18 cellular contexts compared by ENCODE assay signal in the genomic region with DNA sequence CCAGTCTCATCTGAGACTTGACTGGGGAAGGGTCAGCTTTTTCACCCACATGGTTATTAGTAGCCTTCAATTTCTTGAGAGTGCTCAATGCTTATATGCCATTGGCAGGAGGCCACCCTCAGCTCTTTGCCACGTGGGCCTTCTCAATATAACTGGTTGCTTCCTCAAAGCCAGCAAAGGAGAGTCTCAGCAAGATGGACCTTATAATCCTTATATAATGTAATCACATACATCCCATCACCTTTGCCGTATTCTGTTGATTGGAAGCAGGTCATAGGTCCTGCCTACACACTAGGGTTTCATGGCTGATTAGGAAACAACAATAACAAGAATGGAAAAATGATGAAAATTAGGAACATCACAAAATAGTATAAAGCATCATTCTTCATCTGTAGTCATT. TPM values are rescaled to one million over a fixed set of nuclear protein-coding genes. Genes with fewer than 3 reads are reported as not detected.
A peak's percentile ranks its signal among the peaks of the same experiment; 100 is the strongest.
DNase-seq lines count a peak whose midpoint lies in the region; ATAC-seq, FAIRE-seq and TF ChIP-seq lines count a peak whose summit lies in the region.
"Had no signal": no experiment of that assay in that cellular context is flagged by ENCODE, and none has a peak within 500 bp of the region (broad histone marks: within the 10 kb centered on the region; RNA-seq: fewer than 3 reads in every experiment).

No MANE protein-coding gene starts in this region.

- H3K79me1 ChIP-seq in IMR-90 (ENCODE audit: low read depth in 1 of 2, low read length in 2 of 2), result peaks cover 0 to 4% of the 10 kb centered on the region in 2 experiments; a peak in 3 of 4 replicates

- no peak overlapping the region; the same call in 1 of the 2 replicates for H2BK120ac ChIP-seq in IMR-90 (ENCODE audit: low read depth, low read length)

- no CpG with 5 or more reads among the region's 2 CpGs for WGBS in IMR-90 (ENCODE audit: extremely low coverage in 2 of 2, insufficient read length in 1 of 2), 2 experiments
- WGBS in K562 (ENCODE audit: insufficient coverage, low coverage, missing lambda C conversion rate), result 71% methylated on average over 2 of the region's 2 CpGs
- WGBS in testis, 2 donors, result 67 to 70% methylated on average over 2 of the region's 2 CpGs

- H3K23ac ChIP-seq in IMR-90 (ENCODE audit: low read depth, low read length), result no peak overlapping the region

- H3K4me2 ChIP-seq in IMR-90 (ENCODE audit: low read depth, low read length), result no peak overlapping the region
- H3K4me2 ChIP-seq in K562 (ENCODE audit: insufficient read depth, low read length), result no peak overlapping the region
- H3K4me2 ChIP-seq: BLaER1 had no signal

- BruUV-seq in IMR-90 (replicated peaks; lab: Mats Ljungman, UMichigan) (no TSS peak), K562 (replicated peaks; lab: Mats Ljungman, UMichigan) (no TSS peak)

- ATAC-seq in IMR-90 (ENCODE audit: low read depth), result no peak
- peak; percentile 64 for ATAC-seq in K562

- intact Hi-C loops in IMR-90 (cut with micrococcal nuclease) (loop anchor here (2.0 kb wide), 1 partner anchor 488 kb away; no protein-coding TSS in a partner anchor), K562 (cut with micrococcal nuclease) (loop anchor here (10.0 kb wide), 1 partner anchor 490 kb away; no protein-coding TSS in a partner anchor), testis (cut with DNase I; ENCODE audit: low total_unique reads) (loop anchor here (10.0 kb wide), 2 partner anchors 150 to 590 kb away; no protein-coding TSS in a partner anchor), kidney (cut with DNase I) (loop anchor here (10.0 kb wide), 1 partner anchor 590 kb away; no protein-coding TSS in a partner anchor)

- peaks cover 3% of the 10 kb centered on the region; the same call in 1 of the 2 replicates for H3K4me1 ChIP-seq in IMR-90 (ENCODE audit: control insufficient read depth, insufficient read depth, low read length)
- no peaks in the 10 kb centered on the region for H3K4me1 ChIP-seq in K562 (replicated peaks in 1 of 2; ENCODE audit: control insufficient read depth in 2 of 2, insufficient read depth in 2 of 2, low read length in 2 of 2)
- H3K4me1 ChIP-seq in testis, result no peaks in the 10 kb centered on the region
- H3K4me1 ChIP-seq in kidney (ENCODE audit: control insufficient read depth in 1 of 2, insufficient read depth in 1 of 2, low read depth in 1 of 2, low read length in 2 of 2), result no peaks in the 10 kb centered on the region
- H3K4me1 ChIP-seq: BLaER1, Caco-2 had no signal

- H4K91ac ChIP-seq in IMR-90 (ENCODE audit: insufficient read depth, low read depth, low read length), result no peak overlapping the region

- no peaks in the 10 kb centered on the region for H3K27me3 ChIP-seq in IMR-90 (ENCODE audit: control insufficient read depth, insufficient read depth, low read length)
- H3K27me3 ChIP-seq in K562 (ENCODE audit: control insufficient read depth in 2 of 2, insufficient read depth in 2 of 2, low read length in 2 of 2), result no peaks in the 10 kb centered on the region
- no peaks in the 10 kb centered on the region for H3K27me3 ChIP-seq in testis
- H3K27me3 ChIP-seq: BLaER1 had no signal

- H2AK5ac ChIP-seq in IMR-90 (ENCODE audit: low read depth, low read length), result peak overlapping the region; percentile 51; the same call in 1 of the 2 replicates

- POLR2A ChIA-PET in IMR-90 (lab: Charles Lee; ENCODE audit: unreplicated experiment) (no interaction called here), K562 (lab: Yijun Ruan, JAX) (interaction anchor here (1.5 kb wide), 1 partner anchor 13 kb away, joined by 3 read pairs; no protein-coding TSS in a partner anchor)

- H4K8ac ChIP-seq in IMR-90 (ENCODE audit: low read depth in 2 of 2, low read length in 2 of 2), result no peak overlapping the region

- H2BK15ac ChIP-seq in IMR-90 (ENCODE audit: low read depth, low read length), result peak overlapping the region; percentile 18; the same call in 1 of the 3 replicates

- H3K9me1 ChIP-seq in IMR-90 (ENCODE audit: insufficient read depth, low read length), result no peaks in the 10 kb centered on the region
- no peaks in the 10 kb centered on the region for H3K9me1 ChIP-seq in K562 (ENCODE audit: control insufficient read depth, insufficient read depth, low read length)

- H4K5ac ChIP-seq in IMR-90 (ENCODE audit: low read depth, low read length), result no peak overlapping the region

- H2BK5ac ChIP-seq in IMR-90 (ENCODE audit: low read depth, low read length, poor library complexity, severe bottlenecking), result no peak overlapping the region

- no peak overlapping the region for H3K9ac ChIP-seq in IMR-90 (ENCODE audit: low read depth, low read length)
- H3K9ac ChIP-seq in K562 (ENCODE audit: insufficient read depth in 1 of 2, low read depth in 2 of 2, low read length in 2 of 2), result no peak overlapping the region
- H3K9ac ChIP-seq in kidney (ENCODE audit: low read length in 2 of 2), result no peak overlapping the region
- H3K9ac ChIP-seq: BLaER1 had no signal

- peak overlapping the region; percentile 26; the same call in 1 of the 2 replicates for H2BK20ac ChIP-seq in IMR-90 (ENCODE audit: low read depth, low read length)

- H3K36me3 Mint-ChIP-seq in osteocyte (ENCODE audit: unreplicated experiment), result peaks cover 23% of the 10 kb centered on the region

- no peak overlapping the region for H3K4me3 Mint-ChIP-seq in osteocyte (ENCODE audit: unreplicated experiment)
- H3K4me3 Mint-ChIP-seq: CD4-positive, alpha-beta memory T cell had no signal

- CTCF ChIA-PET in IMR-90 (lab: Yijun Ruan, JAX) (no interaction called here), K562 (lab: Yijun Ruan, JAX; ENCODE audit: low intra/inter-chr PET ratio) (interaction anchor here (2.3 kb wide), 1 partner anchor 617 kb away, joined by 12 read pairs; no protein-coding TSS in a partner anchor)

- H3K9me3 ChIP-seq in IMR-90 (ENCODE audit: control insufficient read depth, insufficient read depth, low read length) (peaks cover 3% of the 10 kb centered on the region; the same call in 1 of the 2 replicates), K562 (replicated peaks; ENCODE audit: control insufficient read depth, insufficient read depth, low read depth, low read length) (no peaks in the 10 kb centered on the region), testis (no peaks in the 10 kb centered on the region), kidney (ENCODE audit: control insufficient read depth in 1 of 2, low read length in 2 of 2) (no peaks in the 10 kb centered on the region)
- H3K9me3 ChIP-seq: Caco-2 had no signal

- H3K4me3 ChIP-seq in IMR-90 (ENCODE audit: insufficient read depth, low read depth, low read length) (no peak overlapping the region), K562 (no peak overlapping the region), testis (no peak overlapping the region), kidney (ENCODE audit: low read length in 2 of 2) (no peak overlapping the region)
- H3K4me3 ChIP-seq: BLaER1 had no signal

- TF ChIP-seq CTCF in IMR-90 (conservative IDR thresholded peaks at IDR 0.05; ENCODE audit: low read depth, low read length), result no peak
- no peak for TF ChIP-seq CTCF in K562 (IDR thresholded peaks at IDR 0.05 in 2 of 3, conservative IDR thresholded peaks at IDR 0.05 in 1 of 3; ENCODE audit: insufficient read depth in 2 of 3, low read depth in 1 of 3, low read length in 3 of 3)
- no peak for TF ChIP-seq CTCF in osteocyte (IDR thresholded peaks at IDR 0.05)
- TF ChIP-seq CTCF in testis (IDR thresholded peaks at IDR 0.05), result no peak
- no peak for TF ChIP-seq CTCF in kidney (IDR thresholded peaks at IDR 0.05; ENCODE audit: borderline replicate concordance, extremely low read depth, insufficient read depth)

- in situ Hi-C loops in IMR-90 (cut with MboI; ENCODE audit: low sequenced_read_pairs), result no loop called here
- in situ Hi-C loops in K562 (cut with MboI), result no loop called here

- no peaks in the 10 kb centered on the region for H3K27me3 Mint-ChIP-seq in osteocyte (ENCODE audit: unreplicated experiment)
- H3K27me3 Mint-ChIP-seq: CD4-positive, alpha-beta memory T cell had no signal

- H2AFZ ChIP-seq in IMR-90 (replicated peaks; ENCODE audit: low read length, poor library complexity) (no peak overlapping the region), K562 (ENCODE audit: low read depth, low read length) (no peak overlapping the region)

- no peak overlapping the region for H3K14ac ChIP-seq in IMR-90 (replicated peaks; ENCODE audit: low read depth, low read length)

- no peak for TF ChIP-seq EP300 in K562 (IDR thresholded peaks at IDR 0.05; ENCODE audit: low read length)

- H3K9me3 Mint-ChIP-seq in osteocyte (ENCODE audit: unreplicated experiment), result no peaks in the 10 kb centered on the region
- H3K9me3 Mint-ChIP-seq: CD4-positive, alpha-beta memory T cell had no signal

- TF ChIP-seq RAD21 in IMR-90 (IDR thresholded peaks at IDR 0.05; ENCODE audit: low read length), result no peak
- TF ChIP-seq RAD21 in K562 (CRISPR knock-in tag; conservative IDR thresholded peaks at IDR 0.05 in 1 of 2, IDR thresholded peaks at IDR 0.05 in 1 of 2), result no peak

- no peak overlapping the region for H3K56ac ChIP-seq in IMR-90 (ENCODE audit: extremely low read depth, insufficient read depth, low read length)

- no peak overlapping the region for H3K18ac ChIP-seq in IMR-90 (ENCODE audit: low read depth, low read length)

- no peak overlapping the region for H2AK9ac ChIP-seq in IMR-90 (replicated peaks; ENCODE audit: low read depth, low read length, poor library complexity)

- H4K20me1 ChIP-seq in IMR-90 (ENCODE audit: insufficient read depth, low read length), result no peaks in the 10 kb centered on the region
- no peaks in the 10 kb centered on the region for H4K20me1 ChIP-seq in K562 (replicated peaks; ENCODE audit: control insufficient read depth, insufficient read depth, low read length)
- H4K20me1 ChIP-seq: BLaER1 had no signal

- peaks cover 36% of the 10 kb centered on the region for H3K4me1 Mint-ChIP-seq in osteocyte (ENCODE audit: unreplicated experiment)
- H3K4me1 Mint-ChIP-seq: CD4-positive, alpha-beta memory T cell had no signal

- TF ChIP-seq POLR2A in IMR-90 (IDR thresholded peaks at IDR 0.05; ENCODE audit: low read depth, low read length), result no peak
- TF ChIP-seq POLR2A in K562 (conservative IDR thresholded peaks at IDR 0.05), result peak; percentile 50; the same call in 1 of the 2 replicates
- TF ChIP-seq POLR2A in testis (IDR thresholded peaks at IDR 0.05), result no peak

- peak overlapping the region; percentile 3 for H3K27ac Mint-ChIP-seq in osteocyte (ENCODE audit: unreplicated experiment)

- H3K36me3 ChIP-seq in IMR-90 (ENCODE audit: control insufficient read depth, insufficient read depth, low read length) (peaks cover 2% of the 10 kb centered on the region; the same call in 1 of the 2 replicates), K562 (ENCODE audit: control insufficient read depth, insufficient read depth, low read length) (peaks cover 38% of the 10 kb centered on the region), testis (ENCODE audit: low read depth, missing control alignments) (no peaks in the 10 kb centered on the region), kidney (ENCODE audit: control insufficient read depth in 1 of 2, insufficient read depth in 2 of 2, low read length in 2 of 2) (no peaks in the 10 kb centered on the region)

- no peak overlapping the region for H3K27ac ChIP-seq in IMR-90 (ENCODE audit: insufficient read depth, low read length)
- H3K27ac ChIP-seq in K562 (ENCODE audit: extremely low read depth, low read depth, low read length), result no peak overlapping the region
- H3K27ac ChIP-seq in testis, result peak overlapping the region; percentile 51 to 75
- no peak overlapping the region for H3K27ac ChIP-seq in kidney (ENCODE audit: low read depth in 2 of 2, low read length in 2 of 2)
- H3K27ac ChIP-seq: BLaER1 had no signal

- DNase-seq in IMR-90 (no peak), K562 (ENCODE audit: extremely low read depth in 1 of 4, low spot score in 3 of 4) (no peak), osteocyte (ENCODE audit: extremely low spot score, unreplicated experiment) (no peak), testis (no peak), UCSD-AML1 (lab: John Stamatoyannopoulos, UW; ENCODE audit: unreplicated experiment) (no peak), kidney (no peak), T-helper 9 cell (no peak)
- DNase-seq: ACHN; Caco-2; CD4-positive, alpha-beta memory T cell; DMS 273 treated with DMSO at 0.1 percent for 48 hours; DMS79 treated with DMSO at 0.1 percent for 48 hours; H7; Kasumi-1; NCI-H1694 treated with DMSO at 0.1 percent for 48 hours; NCI-H446; NCI-H526 had no signal

- H3K4ac ChIP-seq in IMR-90 (ENCODE audit: low read depth, low read length), result peak overlapping the region; percentile 16; the same call in 1 of the 2 replicates

- dilution Hi-C loops in IMR-90 (cut with HindIII; ENCODE audit: low sequenced_read_pairs, unreplicated experiment), result no loop called here

- no peaks in the 10 kb centered on the region for H3K79me2 ChIP-seq in K562 (ENCODE audit: control insufficient read depth, insufficient read depth, low read length)

- FAIRE-seq in K562 (lab: Jason Lieb, UNC), result no peak
- FAIRE-seq in kidney (lab: Jason Lieb, UNC), result no peak

RNA-seq across cellular contexts. Expression of gene TSEN15, which starts 22.9 kb away (rescaled TPM):
- total RNA-seq in IMR-90 (2012; rRNA removed) (45.0 and 80.3 TPM in 2 replicates), K562 (2014; rRNA removed) (82.8 and 83.9 TPM in 2 replicates), K562 (2014; rRNA removed; fragmentation: Illumina TruSeq; extraction: Trizol) (121 and 146 TPM in 2 replicates), K562 (2015; rRNA removed; fragmentation: Illumina TruSeq; extraction: Trizol) (83.2 and 92.8 TPM in 2 replicates), K562 (2021) (81.9 and 86.4 TPM in 2 replicates), osteocyte (36.8 and 37.8 TPM in 2 replicates), testis (10 to 100 TPM; 33.8 to 36.3 TPM), kidney (25.6 TPM)
- polyA plus RNA-seq in IMR-90 (2012; rRNA removed) (26.7 and 32.4 TPM in 2 replicates), K562 (2011; rRNA removed) (97.1 and 108 TPM in 2 replicates), K562 (2014; fragmentation: Illumina TruSeq; extraction: Trizol) (106 and 118 TPM in 2 replicates), K562 (2014; fragmentation: Nextera tagmentation; extraction: Ambion mirVana) (10 to 100 TPM; 25.6 to 36.1 TPM), K562 (2014; rRNA removed) (91.3 and 104 TPM in 2 replicates), testis (ENCODE audit: insufficient read depth, low read depth, low replicate concordance) (24.4 TPM), kidney (ENCODE audit: insufficient read depth, low read depth, low replicate concordance) (24.7 TPM)
- 59.8 and 60.1 TPM in 2 replicates for polyA plus RNA-seq in IMR-90 (2012; cell fraction: cytosol; rRNA removed)
- polyA plus RNA-seq in IMR-90 (2012; cell fraction: nucleus; rRNA removed; ENCODE audit: low replicate concordance), result 18.1 and 26.0 TPM in 2 replicates
- 40.1 and 121 TPM in 2 replicates for total RNA-seq in K562 (2011; cell fraction: chromatin; rRNA removed; ENCODE audit: low replicate concordance)
- 27.5 and 40.1 TPM in 2 replicates for total RNA-seq in K562 (2011; cell fraction: nucleolus; rRNA removed)
- 71.9 and 122 TPM in 2 replicates for total RNA-seq in K562 (2011; cell fraction: nucleoplasm; rRNA removed)
- polyA plus RNA-seq in K562 (2011; cell fraction: cytosol; rRNA removed), result 28.9 and 65.9 TPM in 2 replicates
- 65.9 and 104 TPM in 2 replicates for polyA plus RNA-seq in K562 (2011; cell fraction: nucleus; rRNA removed)
- polyA plus RNA-seq in K562 (2012), result 56.9 and 143 TPM in 2 replicates
- polyA minus RNA-seq in K562 (2011; rRNA and poly(A)+ RNA removed), result 87.9 and 108 TPM in 2 replicates
- polyA minus RNA-seq in K562 (2011; cell fraction: cytosol; rRNA and poly(A)+ RNA removed), result 43.4 and 50.1 TPM in 2 replicates
- polyA minus RNA-seq in K562 (2011; cell fraction: nucleus; rRNA and poly(A)+ RNA removed), result 69.7 and 127 TPM in 2 replicates

RNA-seq across cellular contexts. Expression of gene COLGALT2, which starts 36.9 kb away (rescaled TPM):
- total RNA-seq in IMR-90 (2012; rRNA removed) (2.3 and 3.3 TPM in 2 replicates), K562 (2014; rRNA removed) (18.8 and 19.1 TPM in 2 replicates), K562 (2014; rRNA removed; fragmentation: Illumina TruSeq; extraction: Trizol) (19.2 and 23.0 TPM in 2 replicates), K562 (2015; rRNA removed; fragmentation: Illumina TruSeq; extraction: Trizol) (11.3 and 11.6 TPM in 2 replicates), K562 (2021) (23.2 and 29.1 TPM in 2 replicates), osteocyte (1.9 and 2.8 TPM in 2 replicates), testis (1 to 10 TPM; 5.9 to 9.6 TPM), kidney (0.91 TPM)
- polyA plus RNA-seq in IMR-90 (2012; rRNA removed) (4.1 and 4.2 TPM in 2 replicates), K562 (2011; rRNA removed) (7.4 and 9.3 TPM in 2 replicates), K562 (2014; fragmentation: Illumina TruSeq; extraction: Trizol) (29.3 and 32.1 TPM in 2 replicates), K562 (2014; fragmentation: Nextera tagmentation; extraction: Ambion mirVana) (10 to 100 TPM; 12.1 to 22.4 TPM), K562 (2014; rRNA removed) (15.8 and 18.5 TPM in 2 replicates), testis (ENCODE audit: insufficient read depth, low read depth, low replicate concordance) (6.8 TPM), kidney (ENCODE audit: insufficient read depth, low read depth, low replicate concordance) (1.8 TPM)
- polyA plus RNA-seq in IMR-90 (2012; cell fraction: cytosol; rRNA removed), result 1.9 and 2.2 TPM in 2 replicates
- 7.8 and 14.6 TPM in 2 replicates for polyA plus RNA-seq in IMR-90 (2012; cell fraction: nucleus; rRNA removed; ENCODE audit: low replicate concordance)
- 26.9 and 36.6 TPM in 2 replicates for total RNA-seq in K562 (2011; cell fraction: chromatin; rRNA removed; ENCODE audit: low replicate concordance)
- 22.2 TPM in 2 replicates for total RNA-seq in K562 (2011; cell fraction: nucleolus; rRNA removed)
- total RNA-seq in K562 (2011; cell fraction: nucleoplasm; rRNA removed), result 33.3 and 42.1 TPM in 2 replicates
- polyA plus RNA-seq in K562 (2011; cell fraction: cytosol; rRNA removed), result 8.1 and 8.2 TPM in 2 replicates
- 36.5 and 59.0 TPM in 2 replicates for polyA plus RNA-seq in K562 (2011; cell fraction: nucleus; rRNA removed)
- polyA plus RNA-seq in K562 (2012), result 16.0 and 73.3 TPM in 2 replicates
- polyA minus RNA-seq in K562 (2011; rRNA and poly(A)+ RNA removed), result 9.9 and 12.4 TPM in 2 replicates
- polyA minus RNA-seq in K562 (2011; cell fraction: cytosol; rRNA and poly(A)+ RNA removed), result 8.8 and 9.0 TPM in 2 replicates
- polyA minus RNA-seq in K562 (2011; cell fraction: nucleus; rRNA and poly(A)+ RNA removed), result 21.8 and 22.5 TPM in 2 replicates

Comparison
In these comparisons a context has a peak if more than half of its experiments do, and no peak if none do; other contexts are left out.
1. H3K27ac ChIP-seq: peak in testis (2 of 2); none in IMR-90 (single experiment), K562 (single experiment) and kidney (0 of 2).